Comparison of ENCODE assay signal across 8 cellular contexts in the genomic region with DNA sequence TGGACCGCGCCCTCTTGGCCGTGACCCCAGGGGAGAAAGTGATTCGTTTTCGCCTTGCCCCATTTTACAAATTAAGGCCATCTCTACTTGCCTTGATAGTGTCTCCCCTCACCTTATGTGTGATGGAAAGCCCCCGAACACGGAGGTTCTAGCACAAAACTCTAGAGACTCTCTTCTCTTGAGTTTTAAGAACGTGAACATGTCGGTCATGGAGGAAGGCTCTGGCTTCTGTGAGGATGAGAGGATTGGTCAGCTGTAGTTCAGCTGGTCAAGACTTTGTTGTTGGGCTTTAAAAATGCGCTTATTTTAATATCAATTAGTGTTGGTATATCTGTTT. TPM values are rescaled to one million over a fixed set of nuclear protein-coding genes. Genes with fewer than 3 reads are reported as not detected.
DNase-seq lines count a peak whose midpoint lies in the region; ATAC-seq and TF ChIP-seq lines count a peak whose summit lies in the region.

No MANE protein-coding gene starts in this region.

- H3K27me3 ChIP-seq in Caco-2 (replicated peaks; ENCODE audit: control insufficient read depth, insufficient read depth, low read length) (no peaks in the 10 kb centered on the region), PC-9 (ENCODE audit: insufficient read depth, low read depth) (no peaks in the 10 kb centered on the region), esophagus (ENCODE audit: control insufficient read depth in 1 of 2, insufficient read depth in 2 of 2, low read length in 2 of 2) (no peaks in the 10 kb centered on the region), neutrophil (peaks cover 15% of the 10 kb centered on the region)

- 0 out of 2 replicates have a peak, but pooled peaks cover 2% of the 10 kb centered on the region for H3F3A ChIP-seq in PC-9 (ENCODE audit: insufficient read depth, low read depth)

- peaks cover 34% of the 10 kb centered on the region for H3K36me3 Mint-ChIP-seq in Caco-2 (ENCODE audit: insufficient read depth, unreplicated experiment)

- peak overlapping the region; percentile 98 for H3K4me3 Mint-ChIP-seq in Caco-2 (ENCODE audit: unreplicated experiment)

- CTCF ChIA-PET in Caco-2 (lab: Charles Lee) (interaction anchor here (1.3 kb wide), 1 partner anchor 16 kb away, joined by 6 read pairs; no protein-coding TSS in a partner anchor), PC-9 (lab: Charles Lee) (interaction anchor here (1.0 to 1.3 kb wide), 2 partner anchors 441 to 789 kb away, joined by 3 read pairs; no protein-coding TSS in a partner anchor)

- H4K20me1 ChIP-seq in PC-9 (ENCODE audit: insufficient read depth): peaks cover 21% of the 10 kb centered on the region

- peak; percentile 9 for ATAC-seq in GM21717 (IDR thresholded peaks at IDR 0.05; ENCODE audit: unreplicated experiment)
- no peak for ATAC-seq in GM21360 (IDR thresholded peaks at IDR 0.05; ENCODE audit: unreplicated experiment)

- H3K9me3 ChIP-seq in Caco-2 (no peaks in the 10 kb centered on the region), PC-9 (ENCODE audit: insufficient read depth, low read depth) (no peaks in the 10 kb centered on the region), esophagus (ENCODE audit: control insufficient read depth in 2 of 2, insufficient read depth in 1 of 2, low read depth in 1 of 2, low read length in 1 of 2) (no peaks in the 10 kb centered on the region), neutrophil (no peaks in the 10 kb centered on the region)

- BruUV-seq in Caco-2 (replicated peaks; lab: Mats Ljungman, UMichigan): no TSS peak
- no TSS peak for BruUV-seq in PC-9 (replicated peaks; lab: Mats Ljungman, UMichigan)

- peak overlapping the region; percentile 93 for H2AFZ ChIP-seq in PC-9

- peak overlapping the region; percentile 94 for H3K27ac Mint-ChIP-seq in Caco-2 (ENCODE audit: unreplicated experiment)

- H3K4me1 Mint-ChIP-seq in Caco-2 (ENCODE audit: low read depth, unreplicated experiment): peaks cover 7% of the 10 kb centered on the region

- no peak for DNase-seq in Caco-2
- DNase-seq in PC-9: no peak
- no peak for DNase-seq in MV-4-11 (lab: John Stamatoyannopoulos, UW)
- no peak for DNase-seq in activated CD4-positive, alpha-beta T cell treated with anti-CD3 and anti-CD28 coated beads, Interleukin-2, amount 50 U/mL, for 1 hour

- H3K9me3 Mint-ChIP-seq in Caco-2 (ENCODE audit: unreplicated experiment): no peaks in the 10 kb centered on the region

- no peaks in the 10 kb centered on the region; the same call in 1 of the 2 replicates for H3K36me3 ChIP-seq in Caco-2 (ENCODE audit: control insufficient read depth, insufficient read depth, low read length)
- peaks cover 29% of the 10 kb centered on the region for H3K36me3 ChIP-seq in PC-9 (ENCODE audit: low read depth)
- H3K36me3 ChIP-seq in esophagus (ENCODE audit: control insufficient read depth in 2 of 2, insufficient read depth in 2 of 2, low read length in 1 of 2): no peaks in the 10 kb centered on the region
- peaks cover 13% of the 10 kb centered on the region for H3K36me3 ChIP-seq in neutrophil

- H3K4me1 ChIP-seq in Caco-2 (no peaks in the 10 kb centered on the region; the same call in 1 of the 2 replicates), PC-9 (replicated peaks; ENCODE audit: insufficient read depth) (peaks cover 11% of the 10 kb centered on the region), esophagus (ENCODE audit: control insufficient read depth in 2 of 2, insufficient read depth in 2 of 2, low read length in 1 of 2) (no peaks in the 10 kb centered on the region), neutrophil (ENCODE audit: control insufficient read depth in 1 of 2, insufficient read depth in 1 of 2, low read depth in 1 of 2, low read length in 1 of 2) (peaks cover 11 to 12% of the 10 kb centered on the region in 2 experiments)

- H3K4me3 ChIP-seq in Caco-2 (ENCODE audit: low read depth, low read length) (peak overlapping the region; percentile 89), PC-9 (peak overlapping the region; percentile 65), esophagus (ENCODE audit: low read depth in 1 of 2, low read length in 2 of 2) (peak overlapping the region; percentile 87 to 89), neutrophil (ENCODE audit: low read depth in 1 of 2, low read length in 1 of 2) (peak overlapping the region; percentile 60 to 72)

- intact Hi-C loops in Caco-2 (cut with micrococcal nuclease; ENCODE audit: unreplicated experiment): loop anchor here (5.0 kb wide), 2 partner anchors 91 to 414 kb away; partner anchors contain the start of gene DLX2
- intact Hi-C loops in PC-9 (cut with micrococcal nuclease; ENCODE audit: unreplicated experiment): loop anchor here (5.0 kb wide), 3 partner anchors 91 to 869 kb away; partner anchors contain the start of genes GORASP2 and PDK1

- H3K27ac ChIP-seq in PC-9 (peak overlapping the region; percentile 65), esophagus (ENCODE audit: low read depth in 2 of 2, low read length in 1 of 2) (peak overlapping the region; percentile 80 to 86), neutrophil (peak overlapping the region; percentile 62)

- TF ChIP-seq CTCF in Caco-2 (IDR thresholded peaks at IDR 0.05; ENCODE audit: insufficient read depth in 1 of 2, low read depth in 1 of 2, low read length in 1 of 2, severe bottlenecking in 1 of 2, unreplicated experiment in 1 of 2): no peak
- no peak for TF ChIP-seq CTCF in PC-9 (conservative IDR thresholded peaks at IDR 0.05)
- TF ChIP-seq CTCF in neutrophil (IDR thresholded peaks at IDR 0.05): no peak

- peaks cover 53% of the 10 kb centered on the region for H3K79me2 ChIP-seq in PC-9 (ENCODE audit: low read depth)

- POLR2A ChIA-PET in Caco-2 (lab: Charles Lee) (interaction anchor here (0.7 to 1.3 kb wide), 3 partner anchors 12 to 254 kb away, joined by 3 to 4 read pairs (median 4); partner anchors contain the start of genes DCAF17, HAT1 and METTL8), PC-9 (lab: Charles Lee; ENCODE audit: unreplicated experiment) (interaction anchor here (0.6 to 1.3 kb wide), 2 partner anchors 234 to 254 kb away, joined by 3 to 5 read pairs; partner anchors contain the start of genes HAT1 and METTL8)

- no peaks in the 10 kb centered on the region; the same call in 1 of the 2 replicates for H3K9me2 ChIP-seq in PC-9 (ENCODE audit: insufficient read depth)

- no peaks in the 10 kb centered on the region for H3K27me3 Mint-ChIP-seq in Caco-2 (ENCODE audit: insufficient read depth, unreplicated experiment)

- peak overlapping the region; percentile 89 for H3K4me2 ChIP-seq in PC-9

- WGBS in esophagus, 2 donors: 0 to 3% methylated on average over 10 of the region's 10 CpGs

RNA-seq across cellular contexts. Expression of gene DYNC1I2, which starts 0.8 kb away (rescaled TPM):
- total RNA-seq in Caco-2 (2022) (62.9 and 69.6 TPM in 2 replicates), PC-9 (2021) (140 and 151 TPM in 2 replicates)
- polyA plus RNA-seq in esophagus: 10 to 100 TPM; 45.0 to 73.9 TPM
